Comparison of ENCODE assay signal across 13 cellular contexts in genomic region chr21:16211339-16212303, GRCh38.
DNase-seq lines count a peak whose midpoint lies in the region; ATAC-seq, FAIRE-seq and TF ChIP-seq lines count a peak whose summit lies in the region.
"Had no signal": no experiment of that assay in that cellular context is flagged by ENCODE, and none has a peak within 500 bp of the region (broad histone marks: within the 10 kb centered on the region; RNA-seq: fewer than 3 reads in every experiment).

No MANE protein-coding gene starts in this region.

- POLR2A ChIA-PET in HepG2 (lab: Yijun Ruan, JAX) = no interaction called here

- H3K27me3 Mint-ChIP-seq in osteocyte (ENCODE audit: unreplicated experiment) = no peaks in the 10 kb centered on the region

- TF ChIP-seq CTCF in liver (IDR thresholded peaks at IDR 0.05; ENCODE audit: low read depth, low read length, missing input control) (no peak), HepG2 (CRISPR knock-in tag; IDR thresholded peaks at IDR 0.05) (no peak), fibroblast of villous mesenchyme (IDR thresholded peaks at IDR 0.05; ENCODE audit: insufficient read depth, low read depth, low read length) (no peak), osteocyte (IDR thresholded peaks at IDR 0.05) (no peak)

- peaks cover 50% of the 10 kb centered on the region for H3K4me1 Mint-ChIP-seq in osteocyte (ENCODE audit: unreplicated experiment)

- no peak for FAIRE-seq in HepG2 (lab: Jason Lieb, UNC)

- intact Hi-C loops in HepG2 (cut with micrococcal nuclease; ENCODE audit: unreplicated experiment) (no loop called here), aorta (cut with DNase I) (no loop called here)

- H3K36me3 ChIP-seq in liver (ENCODE audit: control insufficient read depth in 4 of 4, insufficient read depth in 3 of 4, low read depth in 1 of 4, low read length in 3 of 4) = no peaks in the 10 kb centered on the region
- no peaks in the 10 kb centered on the region for H3K36me3 ChIP-seq in HepG2 (replicated peaks in 1 of 2; ENCODE audit: control insufficient read depth in 1 of 2, insufficient read depth in 2 of 2, low read length in 2 of 2)
- no peaks in the 10 kb centered on the region for H3K36me3 ChIP-seq in aorta (ENCODE audit: control insufficient read depth in 1 of 2, insufficient read depth in 2 of 2, low read length in 1 of 2)
- no peaks in the 10 kb centered on the region for H3K36me3 ChIP-seq in Karpas-422 (ENCODE audit: insufficient read depth, low read length)
- H3K36me3 ChIP-seq: lower lobe of right lung had no signal

- no peak for TF ChIP-seq POLR2A in HepG2 (IDR thresholded peaks at IDR 0.05; ENCODE audit: insufficient read depth in 1 of 2, low read depth in 2 of 2, low read length in 2 of 2)

- H2AFZ ChIP-seq in HepG2 (ENCODE audit: low read length) (no peak overlapping the region), Karpas-422 (ENCODE audit: low read length) (no peak overlapping the region)

- H3K36me3 Mint-ChIP-seq in osteocyte (ENCODE audit: unreplicated experiment) = peaks cover 4% of the 10 kb centered on the region

- no peak for ATAC-seq in HepG2
- peak; percentile 46 for ATAC-seq in aorta (ENCODE audit: low FRiP score)
- no peak for ATAC-seq in GM19328 (IDR thresholded peaks at IDR 0.05; ENCODE audit: unreplicated experiment)
- ATAC-seq: lower lobe of right lung had no signal

- no peaks in the 10 kb centered on the region for H3K9me2 ChIP-seq in Karpas-422 (replicated peaks; ENCODE audit: insufficient read depth, low read length)

- BruUV-seq in HepG2 (replicated peaks; lab: Mats Ljungman, UMichigan) = no TSS peak

- H3K4me2 ChIP-seq in HepG2 (ENCODE audit: low read depth, low read length) = no peak overlapping the region
- no peak overlapping the region for H3K4me2 ChIP-seq in Karpas-422 (ENCODE audit: low read depth, low read length, poor library complexity, severe bottlenecking)

- in situ Hi-C loops in HepG2 (cut with HindIII; ENCODE audit: extremely low pct_ligation_motif_present, low pct_unique_long_range_greater_than_20kb) = no loop called here

- H3K27me3 ChIP-seq in liver (ENCODE audit: control insufficient read depth in 4 of 4, insufficient read depth in 4 of 4, low read length in 3 of 4) = no peaks in the 10 kb centered on the region
- H3K27me3 ChIP-seq in HepG2 (ENCODE audit: control insufficient read depth in 1 of 2, insufficient read depth in 2 of 2, low read length in 2 of 2) = no peaks in the 10 kb centered on the region
- H3K27me3 ChIP-seq in aorta (ENCODE audit: control insufficient read depth in 1 of 2, insufficient read depth in 2 of 2, low read length in 1 of 2) = no peaks in the 10 kb centered on the region
- H3K27me3 ChIP-seq in Karpas-422 (ENCODE audit: low read length) = no peaks in the 10 kb centered on the region

- H3K9me3 Mint-ChIP-seq in osteocyte (ENCODE audit: unreplicated experiment) = peaks cover 4% of the 10 kb centered on the region
- H3K9me3 Mint-ChIP-seq: endodermal cell had no signal

- DNase-seq in HepG2 (ENCODE audit: low spot score) (no peak), fibroblast of villous mesenchyme (ENCODE audit: low read depth) (peak; percentile 38), osteocyte (ENCODE audit: extremely low spot score, unreplicated experiment) (no peak), aorta (no peak), Karpas-422 (no peak)
- DNase-seq in stimulated activated CD4-positive, alpha-beta T cell treated with anti-CD3 and anti-CD28 coated beads, Interleukin-12 subunit alpha, Interleukin-12 subunit beta, amount 100 ng/mL, for 4 hours = no peak
- DNase-seq: activated CD4-positive, CD25-positive, alpha-beta regulatory T cell; activated effector memory CD4-positive, alpha-beta T cell treated with anti-CD3 and anti-CD28 coated beads, Interleukin-2, amount 50 U/mL, for 16 hours; endodermal cell; lower lobe of right lung; NCI-H2107 had no signal

- no peaks in the 10 kb centered on the region for H3K9me3 ChIP-seq in liver (ENCODE audit: control insufficient read depth in 4 of 4, low read length in 3 of 4)
- no peaks in the 10 kb centered on the region for H3K9me3 ChIP-seq in HepG2 (ENCODE audit: low read length)
- no peaks in the 10 kb centered on the region for H3K9me3 ChIP-seq in aorta (ENCODE audit: control insufficient read depth, low read length)
- no peaks in the 10 kb centered on the region for H3K9me3 ChIP-seq in Karpas-422 (ENCODE audit: low read length)
- H3K9me3 ChIP-seq: lower lobe of right lung had no signal

- peak overlapping the region; percentile 57 for H3K27ac Mint-ChIP-seq in osteocyte (ENCODE audit: unreplicated experiment)
- H3K27ac Mint-ChIP-seq: endodermal cell had no signal

- H3K27ac ChIP-seq in liver (ENCODE audit: low read depth in 1 of 2, low read length in 2 of 2) (peak overlapping the region; percentile 14 to 60), HepG2 (ENCODE audit: extremely low read length, insufficient read depth, low read length) (no peak overlapping the region), aorta (ENCODE audit: low read depth in 1 of 2, low read length in 2 of 2) (no peak overlapping the region), Karpas-422 (ENCODE audit: low read length) (no peak overlapping the region)
- H3K27ac ChIP-seq: lower lobe of right lung had no signal

- no peak for TF ChIP-seq EP300 in HepG2 (IDR thresholded peaks at IDR 0.05; ENCODE audit: low read depth in 2 of 2, low read length in 2 of 2)
- no peak for TF ChIP-seq EP300 in HepG2 (CRISPR knock-in tag; IDR thresholded peaks at IDR 0.05; ENCODE audit: borderline replicate concordance)

- CTCF ChIA-PET in HepG2 (lab: Yijun Ruan, JAX; ENCODE audit: low intra/inter-chr PET ratio, low total read pairs) = no interaction called here

- no peaks in the 10 kb centered on the region for H3K79me2 ChIP-seq in HepG2 (ENCODE audit: insufficient read depth, low read length)
- H3K79me2 ChIP-seq in Karpas-422 (ENCODE audit: low read length) = no peaks in the 10 kb centered on the region

- 48% methylated on average over 7 of the region's 7 CpGs for WGBS in liver
- WGBS in HepG2 (ENCODE audit: low lambda C conversion rate) = 21% methylated on average over 7 of the region's 7 CpGs
- WGBS in aorta, 2 donors = 42 to 47% methylated on average over 7 of the region's 7 CpGs

- no peak overlapping the region for H3K4me3 Mint-ChIP-seq in osteocyte (ENCODE audit: unreplicated experiment)
- H3K4me3 Mint-ChIP-seq: endodermal cell had no signal

- H4K20me1 ChIP-seq in HepG2 (ENCODE audit: insufficient read depth, low read length) (no peaks in the 10 kb centered on the region), Karpas-422 (ENCODE audit: insufficient read depth, low read depth, low read length) (no peaks in the 10 kb centered on the region)

- H3K9ac ChIP-seq in liver (ENCODE audit: low read depth in 1 of 2, low read length in 2 of 2) = peak overlapping the region in 1 of 2 donors; percentile 36
- H3K9ac ChIP-seq in HepG2 (ENCODE audit: insufficient read depth, low read depth, low read length) = no peak overlapping the region
- H3K9ac ChIP-seq in Karpas-422 (ENCODE audit: low read length) = no peak overlapping the region

- H3K4me3 ChIP-seq in liver (ENCODE audit: low read depth in 1 of 3, low read length in 3 of 3) = no peak overlapping the region
- no peak overlapping the region for H3K4me3 ChIP-seq in HepG2 (replicated peaks in 1 of 3; ENCODE audit: insufficient read depth in 1 of 3, low read depth in 2 of 3, low read length in 3 of 3)
- no peak overlapping the region for H3K4me3 ChIP-seq in fibroblast of villous mesenchyme (ENCODE audit: low read depth, low read length)
- peak overlapping the region in 1 of 2 donors; percentile 34 for H3K4me3 ChIP-seq in aorta (ENCODE audit: low read length in 2 of 2)
- no peak overlapping the region for H3K4me3 ChIP-seq in Karpas-422 (ENCODE audit: low read length)
- H3K4me3 ChIP-seq: lower lobe of right lung had no signal

- H3K4me1 ChIP-seq in liver (ENCODE audit: control insufficient read depth in 4 of 4, insufficient read depth in 4 of 4, low read length in 3 of 4) (peaks cover 6 to 39% (median 17%) of the 10 kb centered on the region in 4 donors), HepG2 (ENCODE audit: insufficient read depth, low read length) (no peaks in the 10 kb centered on the region), aorta (ENCODE audit: control insufficient read depth in 1 of 2, insufficient read depth in 2 of 2, low read length in 2 of 2) (no peaks in the 10 kb centered on the region), Karpas-422 (ENCODE audit: low read length) (peaks cover 14% of the 10 kb centered on the region)

- peak; percentile 10 to 38 for TF ChIP-seq RAD21 in liver (IDR thresholded peaks at IDR 0.05)
- TF ChIP-seq RAD21 in HepG2 (CRISPR knock-in tag; IDR thresholded peaks at IDR 0.05) = no peak

TF ChIP-seq in liver, 16 proteins besides CTCF, POLR2A, EP300 and RAD21 (continues in another document):
- TF ChIP-seq MAX (IDR thresholded peaks at IDR 0.05) (peak; percentile 14), EGR1 (IDR thresholded peaks at IDR 0.05; ENCODE audit: low read depth in 2 of 2) (no peak), HNF4G (IDR thresholded peaks at IDR 0.05) (peak; percentile 75), FOXA2 (IDR thresholded peaks at IDR 0.05) (no peak)

TF ChIP-seq in HepG2, 621 proteins besides CTCF, POLR2A, EP300 and RAD21:
- TF ChIP-seq IRF9 (CRISPR knock-in tag; IDR thresholded peaks at IDR 0.05; ENCODE audit: borderline replicate concordance) (no peak), HOXA7 (CRISPR knock-in tag; IDR thresholded peaks at IDR 0.05) (no peak), ARNTL (CRISPR knock-in tag; IDR thresholded peaks at IDR 0.05) (no peak), ZNF253 (CRISPR knock-in tag; IDR thresholded peaks at IDR 0.05; ENCODE audit: borderline replicate concordance) (no peak), HMG20A (CRISPR knock-in tag; IDR thresholded peaks at IDR 0.05; ENCODE audit: borderline replicate concordance) (no peak), ZNF12 (CRISPR knock-in tag; IDR thresholded peaks at IDR 0.05) (no peak)

Comparison
In these comparisons a context has a peak if more than half of its experiments do, and no peak if none do; other contexts are left out.
1. H3K27ac ChIP-seq: peak in liver (2 of 2); none in HepG2 (single experiment), aorta (0 of 2) and Karpas-422 (single experiment).